Comparison of ENCODE assay signal across 1 cellular context in the genomic region with DNA sequence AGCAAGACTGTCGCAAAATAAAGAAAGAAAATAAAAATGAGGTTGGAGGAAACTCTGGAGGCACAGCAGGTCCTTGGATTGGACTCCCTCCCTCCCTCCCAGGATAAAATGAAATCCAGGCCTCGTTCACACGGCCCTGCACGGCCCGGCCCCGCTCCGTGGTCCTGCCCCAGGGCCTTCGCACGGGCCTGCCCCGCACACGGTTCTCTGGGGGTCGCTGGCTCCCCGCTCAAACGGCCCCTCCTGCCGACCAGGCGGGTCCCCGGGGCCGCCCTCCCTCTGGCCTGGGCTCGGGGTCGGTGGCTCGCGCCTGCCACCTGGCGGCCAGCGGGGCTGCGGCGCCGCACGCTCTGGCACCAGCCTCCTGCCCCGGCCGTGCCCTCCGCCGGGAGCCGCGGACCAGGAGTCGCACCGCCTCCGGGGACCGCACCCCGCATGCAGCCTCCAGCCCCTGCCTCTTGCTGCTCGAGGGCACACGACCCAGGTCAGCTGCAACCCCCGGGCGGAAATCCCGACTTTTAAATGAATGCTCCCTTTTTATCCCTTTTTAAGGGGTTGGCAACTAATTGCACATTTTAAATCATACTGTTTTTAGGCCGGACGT.
TF ChIP-seq lines count a peak whose summit lies in the region.

No MANE protein-coding gene starts in this region.

TF ChIP-seq in SK-N-SH treated with all-trans-retinoic acid at 6 μM for 48 hours, 23 proteins besides CTCF, POLR2A, EP300 and RAD21 (continued from another document):
- TF ChIP-seq ISL1 (CRISPR knock-in tag; IDR thresholded peaks at IDR 0.05) (no peak), OSR1 (CRISPR knock-in tag; IDR thresholded peaks at IDR 0.05) (no peak), ESRRG (CRISPR knock-in tag; IDR thresholded peaks at IDR 0.05) (no peak), GLIS3 (CRISPR knock-in tag; IDR thresholded peaks at IDR 0.05) (no peak), ZFP3 (CRISPR knock-in tag; IDR thresholded peaks at IDR 0.05) (no peak), CSDC2 (CRISPR knock-in tag; IDR thresholded peaks at IDR 0.05) (no peak), ZC3H10 (CRISPR knock-in tag; IDR thresholded peaks at IDR 0.05) (no peak), RARB (CRISPR knock-in tag; IDR thresholded peaks at IDR 0.05) (no peak), ZFP30 (CRISPR knock-in tag; IDR thresholded peaks at IDR 0.05) (no peak), TOX (CRISPR knock-in tag; IDR thresholded peaks at IDR 0.05; ENCODE audit: borderline replicate concordance) (no peak), ARNTL (CRISPR knock-in tag; IDR thresholded peaks at IDR 0.05; ENCODE audit: borderline replicate concordance, low read depth) (no peak), PPARA (CRISPR knock-in tag; IDR thresholded peaks at IDR 0.05; ENCODE audit: borderline replicate concordance) (no peak), ZNF565 (CRISPR knock-in tag; conservative IDR thresholded peaks at IDR 0.05; ENCODE audit: low read depth) (no peak), ZNF8 (CRISPR knock-in tag; IDR thresholded peaks at IDR 0.05) (no peak)
- TF ChIP-seq, protein P1, sequence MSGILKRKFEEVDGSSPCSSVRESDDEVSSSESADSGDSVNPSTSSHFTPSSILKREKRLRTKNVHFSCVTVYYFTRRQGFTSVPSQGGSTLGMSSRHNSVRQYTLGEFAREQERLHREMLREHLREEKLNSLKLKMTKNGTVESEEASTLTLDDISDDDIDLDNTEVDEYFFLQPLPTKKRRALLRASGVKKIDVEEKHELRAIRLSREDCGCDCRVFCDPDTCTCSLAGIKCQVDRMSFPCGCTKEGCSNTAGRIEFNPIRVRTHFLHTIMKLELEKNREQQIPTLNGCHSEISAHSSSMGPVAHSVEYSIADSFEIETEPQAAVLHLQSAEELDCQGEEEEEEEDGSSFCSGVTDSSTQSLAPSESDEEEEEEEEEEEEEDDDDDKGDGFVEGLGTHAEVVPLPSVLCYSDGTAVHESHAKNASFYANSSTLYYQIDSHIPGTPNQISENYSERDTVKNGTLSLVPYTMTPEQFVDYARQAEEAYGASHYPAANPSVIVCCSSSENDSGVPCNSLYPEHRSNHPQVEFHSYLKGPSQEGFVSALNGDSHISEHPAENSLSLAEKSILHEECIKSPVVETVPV (CRISPR knock-in tag; IDR thresholded peaks at IDR 0.05) = no peak
